Comparison of ENCODE assay signal across 14 cellular contexts in genomic region chr18:36534154-36534688, GRCh38.
DNase-seq lines count a peak whose midpoint lies in the region; TF ChIP-seq lines count a peak whose summit lies in the region.
"Had no signal": no experiment of that assay in that cellular context is flagged by ENCODE, and none has a peak within 500 bp of the region (broad histone marks: within the 10 kb centered on the region; RNA-seq: fewer than 3 reads in every experiment).

No MANE protein-coding gene starts in this region.

- no CpG with 5 or more reads among the region's 5 CpGs for WGBS in H9 (ENCODE audit: extremely low coverage, insufficient read length, low lambda C conversion rate)

- H3K79me2 ChIP-seq in H9 (ENCODE audit: insufficient read depth, low read length) = no peaks in the 10 kb centered on the region
- H3K79me2 ChIP-seq in neural progenitor cell (ENCODE audit: low read depth) = peaks cover 44% of the 10 kb centered on the region

- DNase-seq in activated CD4-positive, alpha-beta T cell treated with anti-CD3 and anti-CD28 coated beads, Interleukin-2, amount 10 ng/mL, durations not matched to agents 24 days and 14 days = peak; percentile 62
- DNase-seq in activated CD4-positive, alpha-beta T cell treated with anti-CD3 and anti-CD28 coated beads, Interleukin-2, amount 50 U/mL, for 4 hours = no peak
- DNase-seq in H9 (peak; percentile 4), NCI-H1694 (lab: John Stamatoyannopoulos, UW) (peak; percentile 79), neural progenitor cell (ENCODE audit: low spot score) (no peak), hypothalamus (lab: John Stamatoyannopoulos, UW) (no peak), MG63 (no peak)
- no peak for DNase-seq in activated T-helper 2 cell treated with anti-CD3 and anti-CD28 coated beads, Interferon-gamma antibody, Interleukin-2, Interleukin-4, amounts not matched to agents 10 μg/mL and 5 μg/mL and 100 μg/mL, durations not matched to agents 14 hours and 24 hours and 36 hours (ENCODE audit: low spot score)
- DNase-seq: activated CD4-positive, alpha-beta T cell treated with anti-CD3 and anti-CD28 coated beads for 48 hours; activated gamma-delta T cell treated with Interleukin-2 at 50 U/mL for 16 hours; erythroblast; mesendoderm had no signal

- H3F3A ChIP-seq in neural progenitor cell (ENCODE audit: low read depth) = peaks cover 36% of the 10 kb centered on the region

- no peak overlapping the region for H2AK5ac ChIP-seq in H9 (ENCODE audit: insufficient read length, low read length)

- no peaks in the 10 kb centered on the region for H4K20me1 ChIP-seq in H9 (ENCODE audit: control insufficient read depth, insufficient read depth, insufficient read length)
- peaks cover 26% of the 10 kb centered on the region for H4K20me1 ChIP-seq in neural progenitor cell (ENCODE audit: low read depth)

- no peak overlapping the region for H3K9ac ChIP-seq in H9 (ENCODE audit: extremely low read depth, insufficient read length, low read length)
- no peak overlapping the region for H3K9ac ChIP-seq in neural progenitor cell

- no peak overlapping the region for H4K5ac ChIP-seq in H9 (ENCODE audit: insufficient read length, low read depth, low read length)

- H3K4me3 Mint-ChIP-seq in activated CD4-positive, alpha-beta T cell treated with anti-CD3 and anti-CD28 coated beads, Interleukin-2, amount 10 ng/mL, durations not matched to agents 24 days and 14 days = no peak overlapping the region
- H3K4me3 Mint-ChIP-seq in H9 (no peak overlapping the region), neural progenitor cell (peak overlapping the region; percentile 44)
- no peak overlapping the region for H3K4me3 Mint-ChIP-seq in activated T-helper 2 cell treated with anti-CD3 and anti-CD28 coated beads, Interferon-gamma antibody, Interleukin-2, Interleukin-4, amounts not matched to agents 10 μg/mL and 5 μg/mL and 100 μg/mL, durations not matched to agents 14 hours and 24 hours and 36 hours (ENCODE audit: low read depth)
- H3K4me3 Mint-ChIP-seq: central memory CD8-positive, alpha-beta T cell had no signal

- H3K79me1 ChIP-seq in H9 (ENCODE audit: insufficient read depth, low read depth, low read length, poor library complexity, severe bottlenecking) = no peaks in the 10 kb centered on the region

- H3K27ac ChIP-seq in H9 (ENCODE audit: insufficient read length, low read depth, low read length) (no peak overlapping the region), neural progenitor cell (peak overlapping the region; percentile 89)

- H2BK12ac ChIP-seq in H9 (ENCODE audit: insufficient read length, low read depth, low read length) = no peak overlapping the region

- no peaks in the 10 kb centered on the region for H3K9me3 ChIP-seq in H9 (ENCODE audit: control insufficient read depth, low read depth, low read length)
- no peaks in the 10 kb centered on the region for H3K9me3 ChIP-seq in neural progenitor cell (ENCODE audit: low read depth)
- no peaks in the 10 kb centered on the region for H3K9me3 ChIP-seq in MG63

- H4K91ac ChIP-seq in H9 (ENCODE audit: insufficient read length, low read depth, low read length) = no peak overlapping the region

- TF ChIP-seq CTCF in H9 (conservative IDR thresholded peaks at IDR 0.05) (no peak), neural progenitor cell (IDR thresholded peaks at IDR 0.05) (no peak)

- peaks cover 5% of the 10 kb centered on the region for H3K4me1 Mint-ChIP-seq in activated CD4-positive, alpha-beta T cell treated with anti-CD3 and anti-CD28 coated beads, Interleukin-2, amount 10 ng/mL, durations not matched to agents 24 days and 14 days
- H3K4me1 Mint-ChIP-seq in H9 = peaks cover 19 to 33% of the 10 kb centered on the region in 2 experiments
- H3K4me1 Mint-ChIP-seq in neural progenitor cell = peaks cover 48% of the 10 kb centered on the region
- H3K4me1 Mint-ChIP-seq in activated T-helper 2 cell treated with anti-CD3 and anti-CD28 coated beads, Interferon-gamma antibody, Interleukin-2, Interleukin-4, amounts not matched to agents 10 μg/mL and 5 μg/mL and 100 μg/mL, durations not matched to agents 14 hours and 24 hours and 36 hours (ENCODE audit: low read depth) = peaks cover 7% of the 10 kb centered on the region
- H3K4me1 Mint-ChIP-seq: central memory CD8-positive, alpha-beta T cell had no signal

- H3K14ac ChIP-seq in H9 (ENCODE audit: insufficient read depth, low read length) = no peak overlapping the region

- no peak overlapping the region for H2BK20ac ChIP-seq in H9 (ENCODE audit: low read depth, low read length, poor library complexity, severe bottlenecking)

- H3K9me3 Mint-ChIP-seq in activated CD4-positive, alpha-beta T cell treated with anti-CD3 and anti-CD28 coated beads, Interleukin-2, amount 10 ng/mL, durations not matched to agents 24 days and 14 days = no peaks in the 10 kb centered on the region
- H3K9me3 Mint-ChIP-seq in H9 = no peaks in the 10 kb centered on the region
- H3K9me3 Mint-ChIP-seq in neural progenitor cell = peaks cover 5% of the 10 kb centered on the region
- H3K9me3 Mint-ChIP-seq in activated T-helper 2 cell treated with anti-CD3 and anti-CD28 coated beads, Interferon-gamma antibody, Interleukin-2, Interleukin-4, amounts not matched to agents 10 μg/mL and 5 μg/mL and 100 μg/mL, durations not matched to agents 14 hours and 24 hours and 36 hours = no peaks in the 10 kb centered on the region
- H3K9me3 Mint-ChIP-seq: central memory CD8-positive, alpha-beta T cell had no signal

- no peak overlapping the region for H3K27ac Mint-ChIP-seq in activated CD4-positive, alpha-beta T cell treated with anti-CD3 and anti-CD28 coated beads, Interleukin-2, amount 10 ng/mL, durations not matched to agents 24 days and 14 days
- H3K27ac Mint-ChIP-seq in H9 (no peak overlapping the region), neural progenitor cell (peak overlapping the region; percentile 51)
- no peak overlapping the region for H3K27ac Mint-ChIP-seq in activated T-helper 2 cell treated with anti-CD3 and anti-CD28 coated beads, Interferon-gamma antibody, Interleukin-2, Interleukin-4, amounts not matched to agents 10 μg/mL and 5 μg/mL and 100 μg/mL, durations not matched to agents 14 hours and 24 hours and 36 hours

- no peak overlapping the region for H3K56ac ChIP-seq in H9 (ENCODE audit: insufficient read length, low read depth, low read length)

- H3K23ac ChIP-seq in H9 (ENCODE audit: insufficient read length, low read depth, low read length) = no peak overlapping the region

- H2BK15ac ChIP-seq in H9 (ENCODE audit: low read depth, low read length) = no peak overlapping the region

- H3K18ac ChIP-seq in H9 (ENCODE audit: insufficient read length, low read depth, low read length) = no peak overlapping the region

- no peak overlapping the region for H2BK120ac ChIP-seq in H9 (ENCODE audit: low read depth, low read length, poor library complexity, severe bottlenecking)

- H2BK5ac ChIP-seq in H9 (ENCODE audit: insufficient read length, low read length) = no peak overlapping the region

- H3K27me3 ChIP-seq in H9 (ENCODE audit: insufficient read depth, low read length) (no peaks in the 10 kb centered on the region), neural progenitor cell (no peaks in the 10 kb centered on the region), MG63 (no peaks in the 10 kb centered on the region)

- H2AFZ ChIP-seq in H9 (ENCODE audit: low read length) = no peak overlapping the region
- H2AFZ ChIP-seq in neural progenitor cell (replicated peaks) = no peak overlapping the region

- H3K36me3 Mint-ChIP-seq in activated CD4-positive, alpha-beta T cell treated with anti-CD3 and anti-CD28 coated beads, Interleukin-2, amount 10 ng/mL, durations not matched to agents 24 days and 14 days (ENCODE audit: low read depth) = no peaks in the 10 kb centered on the region
- H3K36me3 Mint-ChIP-seq in H9 (ENCODE audit: insufficient read depth in 1 of 3, low read depth in 3 of 3) = no peaks in the 10 kb centered on the region
- H3K36me3 Mint-ChIP-seq in neural progenitor cell = peaks cover 25% of the 10 kb centered on the region
- no peaks in the 10 kb centered on the region for H3K36me3 Mint-ChIP-seq in activated T-helper 2 cell treated with anti-CD3 and anti-CD28 coated beads, Interferon-gamma antibody, Interleukin-2, Interleukin-4, amounts not matched to agents 10 μg/mL and 5 μg/mL and 100 μg/mL, durations not matched to agents 14 hours and 24 hours and 36 hours (ENCODE audit: low read depth)

- H3K23me2 ChIP-seq in H9 (ENCODE audit: insufficient read length, low read depth, low read length, poor library complexity, severe bottlenecking) = no peaks in the 10 kb centered on the region

- no peak overlapping the region for H4K8ac ChIP-seq in H9 (replicated peaks; ENCODE audit: insufficient read length, low read depth, low read length)

- H3K4me2 ChIP-seq in H9 (ENCODE audit: insufficient read depth, insufficient read length, low read length) (no peak overlapping the region), neural progenitor cell (peak overlapping the region; percentile 29)

- H3K27me3 Mint-ChIP-seq in activated CD4-positive, alpha-beta T cell treated with anti-CD3 and anti-CD28 coated beads, Interleukin-2, amount 10 ng/mL, durations not matched to agents 24 days and 14 days = peaks cover under 1% of the 10 kb centered on the region
- H3K27me3 Mint-ChIP-seq in H9 (ENCODE audit: low read depth) = no peaks in the 10 kb centered on the region
- peaks cover 3% of the 10 kb centered on the region for H3K27me3 Mint-ChIP-seq in neural progenitor cell (ENCODE audit: insufficient read depth, low read depth)
- H3K27me3 Mint-ChIP-seq in activated T-helper 2 cell treated with anti-CD3 and anti-CD28 coated beads, Interferon-gamma antibody, Interleukin-2, Interleukin-4, amounts not matched to agents 10 μg/mL and 5 μg/mL and 100 μg/mL, durations not matched to agents 14 hours and 24 hours and 36 hours (ENCODE audit: low read depth) = no peaks in the 10 kb centered on the region
- H3K27me3 Mint-ChIP-seq: progenitor cell of endocrine pancreas had no signal

- H3T11ph ChIP-seq in H9 (ENCODE audit: low read length) = no peak overlapping the region

- H3K4me1 ChIP-seq in H9 (ENCODE audit: insufficient read depth, low read length) (peaks cover 3% of the 10 kb centered on the region; the same call in 1 of the 2 replicates), neural progenitor cell (peaks cover 46% of the 10 kb centered on the region)

- no peaks in the 10 kb centered on the region for H3K36me3 ChIP-seq in neural progenitor cell
- no peaks in the 10 kb centered on the region for H3K36me3 ChIP-seq in MG63

- intact Hi-C loops in activated CD4-positive, alpha-beta T cell treated with anti-CD3 and anti-CD28 coated beads, Interleukin-2, amount 10 ng/mL, durations not matched to agents 24 days and 14 days (cut with micrococcal nuclease) = no loop called here
- intact Hi-C loops in activated T-helper 2 cell treated with anti-CD3 and anti-CD28 coated beads, Interferon-gamma antibody, Interleukin-2, Interleukin-4, amounts not matched to agents 10 μg/mL and 5 μg/mL and 100 μg/mL, durations not matched to agents 14 hours and 24 hours and 36 hours (cut with micrococcal nuclease) = no loop called here

- H3K4ac ChIP-seq in H9 (ENCODE audit: low read depth, low read length) = no peak overlapping the region

- H3K4me3 ChIP-seq in neural progenitor cell = no peak overlapping the region
- no peak overlapping the region for H3K4me3 ChIP-seq in MG63

Comparison
In these comparisons a context has a peak if more than half of its experiments do, and no peak if none do; other contexts are left out.
1. DNase-seq: peak in activated CD4-positive, alpha-beta T cell treated with anti-CD3 and anti-CD28 coated beads, Interleukin-2, amount 10 ng/mL, durations not matched to agents 24 days and 14 days (single experiment), H9 (single experiment) and NCI-H1694 (single experiment); none in activated CD4-positive, alpha-beta T cell treated with anti-CD3 and anti-CD28 coated beads, Interleukin-2, amount 50 U/mL, for 4 hours (0 of 2), neural progenitor cell (single experiment), hypothalamus (0 of 51), MG63 (single experiment) and activated T-helper 2 cell treated with anti-CD3 and anti-CD28 coated beads, Interferon-gamma antibody, Interleukin-2, Interleukin-4, amounts not matched to agents 10 μg/mL and 5 μg/mL and 100 μg/mL, durations not matched to agents 14 hours and 24 hours and 36 hours (single experiment).